8 cellular contexts compared by ENCODE assay signal in the genomic region with DNA sequence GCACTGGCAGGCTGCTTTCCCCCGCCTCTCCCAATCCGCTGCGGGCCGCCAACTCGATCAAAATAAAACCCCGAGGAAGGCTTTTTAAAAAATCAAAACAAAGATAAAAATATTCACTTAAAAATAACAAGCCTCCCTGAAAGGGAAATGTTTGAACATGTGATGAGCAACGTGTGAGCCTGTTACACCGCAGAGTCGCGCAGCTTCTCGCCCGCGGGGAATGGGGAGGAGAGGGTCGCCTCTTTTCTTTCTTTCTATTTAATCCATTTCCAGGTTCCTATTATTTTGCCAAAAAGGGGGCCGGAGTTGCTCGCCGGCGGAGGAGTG.
A peak's percentile ranks its signal among the peaks of the same experiment; 100 is the strongest.
DNase-seq lines count a peak whose midpoint lies in the region; ATAC-seq, FAIRE-seq and TF ChIP-seq lines count a peak whose summit lies in the region.

No MANE protein-coding gene starts in this region.

- H3K9ac ChIP-seq in GM12878 (ENCODE audit: control insufficient read depth, insufficient read depth, low read length) = no peak overlapping the region

- no peak for ATAC-seq in GM12878
- ATAC-seq in GM18867 (IDR thresholded peaks at IDR 0.05; ENCODE audit: unreplicated experiment) = no peak

- CTCF ChIA-PET in GM12878 (lab: Yijun Ruan, JAX) = no interaction called here

- no peak for TF ChIP-seq EP300 in GM12878 (IDR thresholded peaks at IDR 0.05; ENCODE audit: borderline replicate concordance in 1 of 2, control insufficient read depth in 1 of 2, low read depth in 2 of 2, low read length in 2 of 2)
- TF ChIP-seq EP300 in suprapubic skin (IDR thresholded peaks at IDR 0.05) = no peak

- H3K36me3 ChIP-seq in GM12878 (ENCODE audit: control insufficient read depth in 2 of 2, insufficient read depth in 2 of 2, low read length in 1 of 2) (no peaks in the 10 kb centered on the region), suprapubic skin (no peaks in the 10 kb centered on the region)

- no peaks in the 10 kb centered on the region for H3K36me3 Mint-ChIP-seq in T-helper 2 cell treated with Interferon-gamma antibody and Interleukin-4, amounts not matched to agents 5 μg/mL and 100 μg/mL, for 36 hours (ENCODE audit: low read depth)

- H3K27ac ChIP-seq in GM12878 (ENCODE audit: control insufficient read depth, insufficient read depth) (no peak overlapping the region), suprapubic skin (no peak overlapping the region)

- H2AFZ ChIP-seq in GM12878 (ENCODE audit: control insufficient read depth, low read depth, low read length) = no peak overlapping the region

- SMC1A ChIA-PET in GM12878 (lab: Charles Lee; ENCODE audit: uncharacterized antibody, unreplicated experiment) = no interaction called here

- peaks cover 42% of the 10 kb centered on the region for H3K27me3 Mint-ChIP-seq in T-helper 2 cell treated with Interferon-gamma antibody and Interleukin-4, amounts not matched to agents 5 μg/mL and 100 μg/mL, for 36 hours (ENCODE audit: low read depth)

- no TSS peak for BruUV-seq in GM12878 (replicated peaks; lab: Mats Ljungman, UMichigan)

- no peaks in the 10 kb centered on the region for H3K9me3 Mint-ChIP-seq in T-helper 2 cell treated with Interferon-gamma antibody and Interleukin-4, amounts not matched to agents 5 μg/mL and 100 μg/mL, for 36 hours

- DNase-seq in T-helper 2 cell treated with Interferon-gamma antibody and Interleukin-4, amounts not matched to agents 5 μg/mL and 100 μg/mL, for 36 hours (ENCODE audit: low spot score) = no peak
- no peak for DNase-seq in T-helper 2 cell
- no peak for DNase-seq in GM12878 (ENCODE audit: low read depth, low spot score)
- no peak for DNase-seq in lower leg skin (ENCODE audit: low spot score in 2 of 2)
- DNase-seq in suprapubic skin (ENCODE audit: low spot score in 2 of 2) = no peak
- DNase-seq in KG1 (lab: John Stamatoyannopoulos, UW) = no peak
- DNase-seq in NCI-H2081 (lab: John Stamatoyannopoulos, UW) = no peak

- intact Hi-C loops in GM12878 (cut with micrococcal nuclease; ENCODE audit: unreplicated experiment) (no loop called here), lower leg skin (cut with DNase I; ENCODE audit: low total_unique reads) (no loop called here)

- no peak overlapping the region for H3K27ac Mint-ChIP-seq in T-helper 2 cell treated with Interferon-gamma antibody and Interleukin-4, amounts not matched to agents 5 μg/mL and 100 μg/mL, for 36 hours

- H3K4me3 Mint-ChIP-seq in T-helper 2 cell treated with Interferon-gamma antibody and Interleukin-4, amounts not matched to agents 5 μg/mL and 100 μg/mL, for 36 hours = peak overlapping the region; percentile 59

- in situ Hi-C loops in GM12878 (cut with MboI) = no loop called here

- peak overlapping the region; percentile 33; the same call in 1 of the 2 replicates for H3K4me2 ChIP-seq in GM12878 (ENCODE audit: control insufficient read depth, insufficient read depth)

- TF ChIP-seq POLR2A in GM12878 (IDR thresholded peaks at IDR 0.05; ENCODE audit: low read depth, low read length) = no peak
- TF ChIP-seq POLR2A in lower leg skin (IDR thresholded peaks at IDR 0.05) = no peak
- TF ChIP-seq POLR2A in suprapubic skin (IDR thresholded peaks at IDR 0.05) = no peak

- H3K9me3 ChIP-seq in GM12878 (replicated peaks; ENCODE audit: control insufficient read depth, insufficient read depth, low read length) = peaks cover 1% of the 10 kb centered on the region; the same call in 1 of the 3 replicates
- no peaks in the 10 kb centered on the region for H3K9me3 ChIP-seq in suprapubic skin

- H4K20me1 ChIP-seq in GM12878 (ENCODE audit: control insufficient read depth, insufficient read depth) = no peaks in the 10 kb centered on the region

- H3K4me1 Mint-ChIP-seq in T-helper 2 cell treated with Interferon-gamma antibody and Interleukin-4, amounts not matched to agents 5 μg/mL and 100 μg/mL, for 36 hours (ENCODE audit: low read depth) = no peaks in the 10 kb centered on the region

- no peaks in the 10 kb centered on the region for H3K79me2 ChIP-seq in GM12878 (ENCODE audit: control insufficient read depth, insufficient read depth, low read length)

- RAD21 ChIA-PET in GM12878 (lab: Charles Lee; ENCODE audit: unreplicated experiment) = no interaction called here

- H3K4me3 ChIP-seq in GM12878 = no peak overlapping the region
- peak overlapping the region; percentile 6 for H3K4me3 ChIP-seq in lower leg skin (ENCODE audit: low read depth, poor library complexity, severe bottlenecking)
- H3K4me3 ChIP-seq in suprapubic skin = peak overlapping the region; percentile 57

- H3K27me3 ChIP-seq in GM12878 (replicated peaks in 1 of 2; ENCODE audit: control insufficient read depth in 2 of 2, insufficient read depth in 2 of 2, low read length in 1 of 2) (peaks cover 0 to 6% of the 10 kb centered on the region in 2 experiments; a peak in 1 of 4 replicates), suprapubic skin (peaks cover 31% of the 10 kb centered on the region)

- TF ChIP-seq CTCF in GM12878 (IDR thresholded peaks at IDR 0.05 in 2 of 3, conservative IDR thresholded peaks at IDR 0.05 in 1 of 3; ENCODE audit: control insufficient read depth in 2 of 3, extremely low read depth in 1 of 3, insufficient read depth in 1 of 3, low read depth in 3 of 3, low read length in 3 of 3) (no peak), lower leg skin (IDR thresholded peaks at IDR 0.05) (no peak), suprapubic skin (IDR thresholded peaks at IDR 0.05) (no peak)

- WGBS in GM12878 (ENCODE audit: insufficient coverage, insufficient replicate concordance, low lambda C conversion rate, missing lambda C conversion rate) = 64% methylated on average over 18 of the region's 18 CpGs
- WGBS in lower leg skin, 2 donors = 0 to 26% methylated on average over 18 of the region's 18 CpGs
- WGBS in suprapubic skin = 30% methylated on average over 18 of the region's 18 CpGs

- POLR2A ChIA-PET in GM12878 (lab: Charles Lee) = no interaction called here

- no peak for TF ChIP-seq RAD21 in GM12878 (IDR thresholded peaks at IDR 0.05; ENCODE audit: insufficient read depth, low read depth, low read length)

- H3K4me1 ChIP-seq in GM12878 (ENCODE audit: control insufficient read depth, insufficient read depth, low read length) = no peaks in the 10 kb centered on the region
- peaks cover 12% of the 10 kb centered on the region for H3K4me1 ChIP-seq in suprapubic skin

- FAIRE-seq in GM12878 (lab: Jason Lieb, UNC) = no peak

TF ChIP-seq in GM12878, 131 proteins besides CTCF, POLR2A, EP300 and RAD21:
- TF ChIP-seq GATAD2B (conservative IDR thresholded peaks at IDR 0.05; ENCODE audit: low read depth) (no peak), CHD2 (IDR thresholded peaks at IDR 0.05; ENCODE audit: borderline replicate concordance, low read depth, low read length) (no peak), EGR1 (IDR thresholded peaks at IDR 0.05; ENCODE audit: borderline replicate concordance in 1 of 2, low read depth in 2 of 2, low read length in 2 of 2) (no peak), MEF2B (IDR thresholded peaks at IDR 0.05; ENCODE audit: partially characterized antibody, poor library complexity, severe bottlenecking) (no peak), USF2 (IDR thresholded peaks at IDR 0.05; ENCODE audit: borderline replicate concordance, low read depth, low read length) (no peak), ESRRA (IDR thresholded peaks at IDR 0.05; ENCODE audit: low read length) (no peak), NKRF (conservative IDR thresholded peaks at IDR 0.05) (no peak)
- TF ChIP-seq, protein P1, sequence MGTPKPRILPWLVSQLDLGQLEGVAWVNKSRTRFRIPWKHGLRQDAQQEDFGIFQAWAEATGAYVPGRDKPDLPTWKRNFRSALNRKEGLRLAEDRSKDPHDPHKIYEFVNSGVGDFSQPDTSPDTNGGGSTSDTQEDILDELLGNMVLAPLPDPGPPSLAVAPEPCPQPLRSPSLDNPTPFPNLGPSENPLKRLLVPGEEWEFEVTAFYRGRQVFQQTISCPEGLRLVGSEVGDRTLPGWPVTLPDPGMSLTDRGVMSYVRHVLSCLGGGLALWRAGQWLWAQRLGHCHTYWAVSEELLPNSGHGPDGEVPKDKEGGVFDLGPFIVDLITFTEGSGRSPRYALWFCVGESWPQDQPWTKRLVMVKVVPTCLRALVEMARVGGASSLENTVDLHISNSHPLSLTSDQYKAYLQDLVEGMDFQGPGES (IDR thresholded peaks at IDR 0.05) = no peak
- TF ChIP-seq, protein P2, sequence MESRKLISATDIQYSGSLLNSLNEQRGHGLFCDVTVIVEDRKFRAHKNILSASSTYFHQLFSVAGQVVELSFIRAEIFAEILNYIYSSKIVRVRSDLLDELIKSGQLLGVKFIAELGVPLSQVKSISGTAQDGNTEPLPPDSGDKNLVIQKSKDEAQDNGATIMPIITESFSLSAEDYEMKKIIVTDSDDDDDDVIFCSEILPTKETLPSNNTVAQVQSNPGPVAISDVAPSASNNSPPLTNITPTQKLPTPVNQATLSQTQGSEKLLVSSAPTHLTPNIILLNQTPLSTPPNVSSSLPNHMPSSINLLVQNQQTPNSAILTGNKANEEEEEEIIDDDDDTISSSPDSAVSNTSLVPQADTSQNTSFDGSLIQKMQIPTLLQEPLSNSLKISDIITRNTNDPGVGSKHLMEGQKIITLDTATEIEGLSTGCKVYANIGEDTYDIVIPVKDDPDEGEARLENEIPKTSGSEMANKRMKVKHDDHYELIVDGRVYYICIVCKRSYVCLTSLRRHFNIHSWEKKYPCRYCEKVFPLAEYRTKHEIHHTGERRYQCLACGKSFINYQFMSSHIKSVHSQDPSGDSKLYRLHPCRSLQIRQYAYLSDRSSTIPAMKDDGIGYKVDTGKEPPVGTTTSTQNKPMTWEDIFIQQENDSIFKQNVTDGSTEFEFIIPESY (IDR thresholded peaks at IDR 0.05) = no peak
